9 cellular contexts compared by ENCODE assay signal in genomic region chr16:53664724-53665345, GRCh38. TPM values are rescaled to one million over a fixed set of nuclear protein-coding genes. Genes with fewer than 3 reads are reported as not detected.
DNase-seq lines count a peak whose midpoint lies in the region; ATAC-seq, FAIRE-seq and TF ChIP-seq lines count a peak whose summit lies in the region.
"Had no signal": no experiment of that assay in that cellular context is flagged by ENCODE, and none has a peak within 500 bp of the region (broad histone marks: within the 10 kb centered on the region; RNA-seq: fewer than 3 reads in every experiment).

No MANE protein-coding gene starts in this region.

- H2AFZ ChIP-seq in osteoblast (ENCODE audit: low read length): peak overlapping the region; percentile 25

- no peak for FAIRE-seq in RCC 7860 (lab: Jason Lieb, UNC)

- no peaks in the 10 kb centered on the region for H3K9me3 Mint-ChIP-seq in activated T-cell treated with anti-CD3 and anti-CD28 coated beads, Interleukin-2, amount 50 U/mL, for 72 hours
- no peaks in the 10 kb centered on the region for H3K9me3 Mint-ChIP-seq in immature natural killer cell

- ATAC-seq in GM21825 (IDR thresholded peaks at IDR 0.05; ENCODE audit: unreplicated experiment) (peak; percentile 52), HG03378 (IDR thresholded peaks at IDR 0.05; ENCODE audit: unreplicated experiment) (no peak)
- ATAC-seq in activated T-cell treated with anti-CD3 and anti-CD28 coated beads, Interleukin-2, amount 50 U/mL, for 72 hours (replicated peaks in 1 of 2): peak; percentile 100

- H4K20me1 ChIP-seq in osteoblast (ENCODE audit: insufficient read depth, low read length): no peaks in the 10 kb centered on the region

- no peaks in the 10 kb centered on the region for H3K36me3 Mint-ChIP-seq in activated T-cell treated with anti-CD3 and anti-CD28 coated beads, Interleukin-2, amount 50 U/mL, for 72 hours (ENCODE audit: insufficient read depth in 2 of 2)
- no peaks in the 10 kb centered on the region for H3K36me3 Mint-ChIP-seq in immature natural killer cell

- H3K4me1 ChIP-seq in osteoblast (ENCODE audit: insufficient read depth, low read length) (peaks cover 53% of the 10 kb centered on the region), esophagus squamous epithelium (no peaks in the 10 kb centered on the region)

- intact Hi-C loops in esophagus squamous epithelium (cut with DNase I): no loop called here

- H3K27me3 Mint-ChIP-seq in activated T-cell treated with anti-CD3 and anti-CD28 coated beads, Interleukin-2, amount 50 U/mL, for 72 hours (ENCODE audit: low read depth): no peaks in the 10 kb centered on the region
- H3K27me3 Mint-ChIP-seq in immature natural killer cell (ENCODE audit: low read depth in 3 of 3): no peaks in the 10 kb centered on the region

- H3K9me3 ChIP-seq in osteoblast (ENCODE audit: low read depth, low read length) (no peaks in the 10 kb centered on the region), esophagus squamous epithelium (no peaks in the 10 kb centered on the region)

- peaks cover 21% of the 10 kb centered on the region for H3K4me1 Mint-ChIP-seq in activated T-cell treated with anti-CD3 and anti-CD28 coated beads, Interleukin-2, amount 50 U/mL, for 72 hours (ENCODE audit: low read depth)
- no peaks in the 10 kb centered on the region for H3K4me1 Mint-ChIP-seq in immature natural killer cell

- DNase-seq in GM12865 (ENCODE audit: low read depth): peak; percentile 55
- DNase-seq in activated T-cell treated with anti-CD3 and anti-CD28 coated beads, Interleukin-2, amount 50 U/mL, for 72 hours: peak; percentile 38 to 46
- DNase-seq in osteoblast (ENCODE audit: insufficient read length, low spot score, missing footprints): peak; percentile 41
- no peak for DNase-seq in immature natural killer cell
- no peak for DNase-seq in esophagus squamous epithelium (lab: John Stamatoyannopoulos, UW)
- no peak for DNase-seq in RCC 7860 (ENCODE audit: low spot score)
- DNase-seq: mesendoderm had no signal

- no peak overlapping the region for H3K4me3 ChIP-seq in GM12865 (ENCODE audit: low read depth, low read length)
- peak overlapping the region; percentile 54 for H3K4me3 ChIP-seq in osteoblast (ENCODE audit: insufficient read depth, low read length)
- H3K4me3 ChIP-seq in esophagus squamous epithelium: no peak overlapping the region

- WGBS in esophagus squamous epithelium, 2 donors: 51 to 61% methylated on average over 7 of the region's 7 CpGs

- H3K27ac ChIP-seq in osteoblast (ENCODE audit: low read depth, low read length): peak overlapping the region; percentile 93
- H3K27ac ChIP-seq in esophagus squamous epithelium: no peak overlapping the region

- H3K27me3 ChIP-seq in osteoblast (ENCODE audit: insufficient read depth, low read length) (no peaks in the 10 kb centered on the region), esophagus squamous epithelium (no peaks in the 10 kb centered on the region)

- H3K27ac Mint-ChIP-seq in activated T-cell treated with anti-CD3 and anti-CD28 coated beads, Interleukin-2, amount 50 U/mL, for 72 hours: no peak overlapping the region
- H3K27ac Mint-ChIP-seq in immature natural killer cell: no peak overlapping the region

- H3K4me3 Mint-ChIP-seq in activated T-cell treated with anti-CD3 and anti-CD28 coated beads, Interleukin-2, amount 50 U/mL, for 72 hours: peak overlapping the region in 1 of 2 donors; percentile 74
- H3K4me3 Mint-ChIP-seq in immature natural killer cell: no peak overlapping the region

- peak overlapping the region; percentile 81 for H3K4me2 ChIP-seq in osteoblast (ENCODE audit: insufficient read depth, low read length)

- no peaks in the 10 kb centered on the region for H3K79me2 ChIP-seq in osteoblast (ENCODE audit: insufficient read depth, low read length)

- TF ChIP-seq POLR2A in esophagus squamous epithelium (IDR thresholded peaks at IDR 0.05): no peak

- H3K36me3 ChIP-seq in osteoblast (ENCODE audit: insufficient read depth, low read length) (no peaks in the 10 kb centered on the region), esophagus squamous epithelium (no peaks in the 10 kb centered on the region)

- TF ChIP-seq CTCF in GM12865 (IDR thresholded peaks at IDR 0.05; ENCODE audit: insufficient read depth, low read depth, low read length, missing control alignments): no peak
- no peak for TF ChIP-seq CTCF in osteoblast (IDR thresholded peaks at IDR 0.05; ENCODE audit: extremely low read depth, low read depth, low read length)
- no peak for TF ChIP-seq CTCF in esophagus squamous epithelium (IDR thresholded peaks at IDR 0.05)

RNA-seq across cellular contexts. Expression of gene RPGRIP1L, which starts 38.8 kb away (rescaled TPM):
- total RNA-seq in activated T-cell treated with anti-CD3 and anti-CD28 coated beads, Interleukin-2, amount 50 U/mL, for 72 hours: 1 to 10 TPM; 4.4 to 4.9 TPM
- total RNA-seq in osteoblast: 14.1 TPM in 2 replicates
- 1 to 10 TPM in 2 of 3 donors, not detected in 1; 1.7 to 2.2 TPM for polyA plus RNA-seq in immature natural killer cell
- total RNA-seq in esophagus squamous epithelium: 1 to 10 TPM; 1.2 to 3.9 (median 3.7) TPM

RNA-seq across cellular contexts. Expression of gene FTO, which starts 39.1 kb away (rescaled TPM):
- total RNA-seq in activated T-cell treated with anti-CD3 and anti-CD28 coated beads, Interleukin-2, amount 50 U/mL, for 72 hours: 10 to 100 TPM; 44.0 to 51.5 TPM
- total RNA-seq in osteoblast (142 and 152 TPM in 2 replicates), esophagus squamous epithelium (10 to 100 TPM; 29.0 to 64.1 (median 48.1) TPM)
- polyA plus RNA-seq in immature natural killer cell: 100 to 1,000 TPM in 1 of 3 donors, 10 to 100 TPM in 2; 61.3 to 106 (median 65.1) TPM

Comparison
In these comparisons a context has a peak if more than half of its experiments do, and no peak if none do; other contexts are left out.
1. DNase-seq: peak in GM12865 (single experiment), activated T-cell treated with anti-CD3 and anti-CD28 coated beads, Interleukin-2, amount 50 U/mL, for 72 hours (2 of 2) and osteoblast (single experiment); none in immature natural killer cell (0 of 3), esophagus squamous epithelium (single experiment) and RCC 7860 (single experiment).